8 cellular contexts compared by ENCODE assay signal in the genomic region with DNA sequence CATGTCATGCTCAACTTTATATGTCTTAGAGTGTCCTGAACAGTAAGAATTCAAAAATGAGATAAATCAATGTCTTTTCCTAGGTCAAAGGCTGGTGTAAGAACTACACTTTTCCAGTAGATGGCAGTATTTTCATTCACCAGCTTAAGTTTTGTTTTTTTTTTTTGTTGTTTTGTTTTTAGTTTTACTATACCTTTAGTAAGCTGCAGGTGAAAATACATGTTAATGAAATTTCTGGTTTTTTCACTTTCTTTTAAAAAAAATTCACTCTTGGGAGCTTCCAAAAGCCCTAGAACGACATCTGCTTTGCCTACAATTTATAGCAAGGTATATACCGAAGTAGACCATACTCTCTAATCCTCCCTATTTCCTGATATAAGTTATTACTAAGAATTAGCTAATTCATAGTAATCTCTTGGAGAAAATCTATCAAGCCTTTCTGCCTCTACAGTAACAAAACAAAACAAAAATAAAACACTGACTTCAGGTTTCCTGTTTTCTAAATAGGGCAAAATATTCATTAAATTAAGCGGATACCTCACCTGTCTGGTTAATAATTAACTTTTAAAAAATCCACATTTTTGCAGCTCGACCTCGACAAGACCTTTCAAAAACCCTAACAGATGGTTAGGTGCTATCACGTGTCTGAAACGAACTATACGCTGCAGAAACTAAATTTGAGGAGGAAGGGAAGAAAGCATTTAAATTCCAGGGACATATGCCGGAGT. TPM values are rescaled to one million over a fixed set of nuclear protein-coding genes. Genes with fewer than 3 reads are reported as not detected.
A peak's percentile ranks its signal among the peaks of the same experiment; 100 is the strongest.
DNase-seq lines count a peak whose midpoint lies in the region; ATAC-seq, FAIRE-seq and TF ChIP-seq lines count a peak whose summit lies in the region.

No MANE protein-coding gene starts in this region.

- peaks cover 4% of the 10 kb centered on the region; the same call in 1 of the 2 replicates for H3K27me3 Mint-ChIP-seq in HFFc6 (ENCODE audit: insufficient read depth)

- H3K4me2 ChIP-seq in PC-9 = peak overlapping the region; percentile 84

- no peaks in the 10 kb centered on the region for H3K9me3 Mint-ChIP-seq in HFFc6

- no peaks in the 10 kb centered on the region for H3K27me3 ChIP-seq in PC-9 (ENCODE audit: insufficient read depth, low read depth)

- H3K79me2 ChIP-seq in PC-9 (ENCODE audit: low read depth) = peaks cover 10% of the 10 kb centered on the region

- H3K9me3 ChIP-seq in PC-9 (ENCODE audit: insufficient read depth, low read depth) = no peaks in the 10 kb centered on the region

- no TSS peak for BruUV-seq in PC-9 (replicated peaks; lab: Mats Ljungman, UMichigan)

- H3F3A ChIP-seq in PC-9 (ENCODE audit: insufficient read depth, low read depth) = peaks cover 20% of the 10 kb centered on the region

- no peaks in the 10 kb centered on the region for H3K36me3 ChIP-seq in PC-9 (ENCODE audit: low read depth)

- CTCF ChIA-PET in PC-9 (lab: Charles Lee) = interaction anchor here (0.5 to 1.8 kb wide), 22 partner anchors 32 to 951 kb away, joined by 3 to 13 read pairs (median 4); a partner anchor contains a TSS

- peaks cover 15% of the 10 kb centered on the region for H3K36me3 Mint-ChIP-seq in HFFc6 (ENCODE audit: low read depth)

- H3K4me1 Mint-ChIP-seq in HFFc6 (ENCODE audit: low read depth) = peaks cover 31% of the 10 kb centered on the region

- peak overlapping the region; percentile 71 for H3K27ac ChIP-seq in PC-9

- DNase-seq in D721Med (ENCODE audit: insufficient read length, low spot score) (no peak), HFFc6 (no peak), PC-9 (no peak), dermis microvascular lymphatic vessel endothelial cell (ENCODE audit: low read depth in 2 of 2) (peak; percentile 43 to 61), myocyte (ENCODE audit: low read depth) (peak; percentile 50), occipital lobe (lab: John Stamatoyannopoulos, UW) (no peak)
- DNase-seq in stimulated activated CD8-positive, alpha-beta memory T cell treated with anti-CD3 and anti-CD28 coated beads, Interleukin-4, amount 100 ng/mL, for 48 hours = no peak

- peak overlapping the region; percentile 90 for H3K4me3 Mint-ChIP-seq in HFFc6

- no peaks in the 10 kb centered on the region; the same call in 1 of the 2 replicates for H4K20me1 ChIP-seq in PC-9 (ENCODE audit: insufficient read depth)

- POLR2A ChIA-PET in PC-9 (lab: Charles Lee; ENCODE audit: unreplicated experiment) = interaction anchor here (0.6 to 0.7 kb wide), 3 partner anchors 20 to 367 kb away, joined by 3 to 12 read pairs (median 4); no protein-coding TSS in a partner anchor

- TF ChIP-seq CTCF in D721Med (IDR thresholded peaks at IDR 0.05; ENCODE audit: insufficient read depth, missing control alignments) = peak; percentile 74
- TF ChIP-seq CTCF in HFFc6 (IDR thresholded peaks at IDR 0.05) = peak; percentile 98
- TF ChIP-seq CTCF in PC-9 (conservative IDR thresholded peaks at IDR 0.05) = peak; percentile 87

- H3K4me1 ChIP-seq in PC-9 (replicated peaks; ENCODE audit: insufficient read depth) = peaks cover 15% of the 10 kb centered on the region

- peak overlapping the region; percentile 90 for H3K27ac Mint-ChIP-seq in HFFc6

- intact Hi-C loops in PC-9 (cut with micrococcal nuclease; ENCODE audit: unreplicated experiment) = loop anchor here (1.0 to 2.0 kb wide), 3 partner anchors 88 to 197 kb away; no protein-coding TSS in a partner anchor

- FAIRE-seq in D721Med (lab: Jason Lieb, UNC) = peak; percentile 76

- H2AFZ ChIP-seq in PC-9 = peak overlapping the region; percentile 86; the same call in 1 of the 2 replicates

- ATAC-seq in HG03139 (IDR thresholded peaks at IDR 0.05; ENCODE audit: unreplicated experiment) = no peak

- peak overlapping the region; percentile 78 for H3K4me3 ChIP-seq in PC-9

- H3K9me2 ChIP-seq in PC-9 (ENCODE audit: insufficient read depth) = no peaks in the 10 kb centered on the region; the same call in 1 of the 2 replicates

RNA-seq across cellular contexts. Expression of a gene that starts 2.7 kb away (rescaled TPM):
- 10 to 100 TPM; 33.8 to 53.7 (median 41.0) TPM for total RNA-seq in HFFc6 (2021; fragmentation: NEBNext Ultra II Directional; extraction: Animal tissue kit (Norgen Biotek cat#: 25700))
- 18.3 and 20.7 TPM in 2 replicates for total RNA-seq in PC-9 (2021)
- total RNA-seq in dermis microvascular lymphatic vessel endothelial cell = 20.8 and 32.2 TPM in 2 replicates
- 41.3 and 83.2 TPM in 2 replicates for total RNA-seq in myocyte
- polyA plus RNA-seq in myocyte (2012) = 25.3 TPM
- 17.3 TPM for total RNA-seq in occipital lobe

RNA-seq across cellular contexts. Expression of a gene that starts 54.5 kb away (rescaled TPM):
- total RNA-seq in HFFc6 (2021; fragmentation: NEBNext Ultra II Directional; extraction: Animal tissue kit (Norgen Biotek cat#: 25700)) = 10 to 100 TPM; 11.3 to 13.1 (median 12.1) TPM
- total RNA-seq in PC-9 (2021) (10.3 and 11.3 TPM in 2 replicates), dermis microvascular lymphatic vessel endothelial cell (8.0 and 10.4 TPM in 2 replicates), myocyte (13.7 and 20.8 TPM in 2 replicates), occipital lobe (18.9 TPM)
- polyA plus RNA-seq in myocyte (2012) = 12.0 TPM

Comparison
In these comparisons a context has a peak if more than half of its experiments do, and no peak if none do; other contexts are left out.
1. DNase-seq: peak in dermis microvascular lymphatic vessel endothelial cell (2 of 2) and myocyte (single experiment); none in D721Med (single experiment), HFFc6 (single experiment), PC-9 (0 of 2), occipital lobe (single experiment) and stimulated activated CD8-positive, alpha-beta memory T cell treated with anti-CD3 and anti-CD28 coated beads, Interleukin-4, amount 100 ng/mL, for 48 hours (single experiment).
2. Peak in every context shown above with its lines, with median percentiles within 50 percentile points of each other: CTCF ChIP-seq.